9 cellular contexts compared by ENCODE assay signal in genomic region chr10:7121154-7121797, GRCh38.
DNase-seq lines count a peak whose midpoint lies in the region; ATAC-seq, FAIRE-seq and TF ChIP-seq lines count a peak whose summit lies in the region.
"Had no signal": no experiment of that assay in that cellular context is flagged by ENCODE, and none has a peak within 500 bp of the region (broad histone marks: within the 10 kb centered on the region; RNA-seq: fewer than 3 reads in every experiment).

No MANE protein-coding gene starts in this region.

- no peak overlapping the region for H3K4me3 ChIP-seq in small intestine (ENCODE audit: low read depth in 1 of 2, low read length in 2 of 2)

- intact Hi-C loops in head of caudate nucleus (cut with DNase I), result loop anchor here (10.0 kb wide), 1 partner anchor 284 kb away; no protein-coding TSS in a partner anchor

- ATAC-seq in HG02610 (IDR thresholded peaks at IDR 0.05; ENCODE audit: unreplicated experiment) (peak; percentile 72), HG03439 (IDR thresholded peaks at IDR 0.05; ENCODE audit: unreplicated experiment) (no peak), GM21576 (IDR thresholded peaks at IDR 0.05; ENCODE audit: unreplicated experiment) (no peak)

- no peaks in the 10 kb centered on the region for H3K36me3 ChIP-seq in small intestine (ENCODE audit: control insufficient read depth in 2 of 2, insufficient read depth in 2 of 2, low read length in 2 of 2)

- no peak for FAIRE-seq in RCC 7860 (lab: Jason Lieb, UNC)
- FAIRE-seq in small intestine (lab: Jason Lieb, UNC), result no peak

- no peaks in the 10 kb centered on the region for H3K27me3 ChIP-seq in small intestine (ENCODE audit: control insufficient read depth in 2 of 2, insufficient read depth in 2 of 2, low read length in 2 of 2)

- H3K4me1 ChIP-seq in small intestine (ENCODE audit: control insufficient read depth in 2 of 2, insufficient read depth in 1 of 2, low read depth in 1 of 2, low read length in 1 of 2), result no peaks in the 10 kb centered on the region

- TF ChIP-seq CTCF in GM10266 (IDR thresholded peaks at IDR 0.05; ENCODE audit: control insufficient read depth, insufficient read depth, low read depth, missing control alignments), result peak; percentile 78

- 24 to 27% (median 25%) methylated on average over 10 of the region's 10 CpGs for WGBS in small intestine, 3 donors

- no peak overlapping the region for H3K27ac ChIP-seq in small intestine (ENCODE audit: low read depth in 1 of 2, low read length in 1 of 2)
- H3K27ac ChIP-seq: epithelial cell of prostate had no signal

- no peaks in the 10 kb centered on the region for H3K9me3 ChIP-seq in small intestine (ENCODE audit: control insufficient read depth, low read depth)

- DNase-seq in GM10266 (ENCODE audit: extremely low spot score) (peak; percentile 77), RCC 7860 (ENCODE audit: low spot score) (peak; percentile 16), head of caudate nucleus (peak in 41 of 42 donors; percentile 33 to 88 (median 69)), small intestine (peak; percentile 30)
- peak; percentile 8 to 11 for DNase-seq in activated T-helper 1 cell treated with anti-CD3 and anti-CD28 coated beads, Interleukin-2, amount 50 U/mL, for 16 hours (ENCODE audit: low read depth in 1 of 2, low spot score in 1 of 2)

Comparison
In these comparisons a context has a peak if more than half of its experiments do, and no peak if none do; other contexts are left out.
1. DNase-seq: peak in every context shown above with its lines; median percentile 77 in GM10266; 69 in head of caudate nucleus; 30 in small intestine; 16 in RCC 7860; 10 in activated T-helper 1 cell treated with anti-CD3 and anti-CD28 coated beads, Interleukin-2, amount 50 U/mL, for 16 hours.